Comparison of ENCODE assay signal across 18 cellular contexts in the genomic region with DNA sequence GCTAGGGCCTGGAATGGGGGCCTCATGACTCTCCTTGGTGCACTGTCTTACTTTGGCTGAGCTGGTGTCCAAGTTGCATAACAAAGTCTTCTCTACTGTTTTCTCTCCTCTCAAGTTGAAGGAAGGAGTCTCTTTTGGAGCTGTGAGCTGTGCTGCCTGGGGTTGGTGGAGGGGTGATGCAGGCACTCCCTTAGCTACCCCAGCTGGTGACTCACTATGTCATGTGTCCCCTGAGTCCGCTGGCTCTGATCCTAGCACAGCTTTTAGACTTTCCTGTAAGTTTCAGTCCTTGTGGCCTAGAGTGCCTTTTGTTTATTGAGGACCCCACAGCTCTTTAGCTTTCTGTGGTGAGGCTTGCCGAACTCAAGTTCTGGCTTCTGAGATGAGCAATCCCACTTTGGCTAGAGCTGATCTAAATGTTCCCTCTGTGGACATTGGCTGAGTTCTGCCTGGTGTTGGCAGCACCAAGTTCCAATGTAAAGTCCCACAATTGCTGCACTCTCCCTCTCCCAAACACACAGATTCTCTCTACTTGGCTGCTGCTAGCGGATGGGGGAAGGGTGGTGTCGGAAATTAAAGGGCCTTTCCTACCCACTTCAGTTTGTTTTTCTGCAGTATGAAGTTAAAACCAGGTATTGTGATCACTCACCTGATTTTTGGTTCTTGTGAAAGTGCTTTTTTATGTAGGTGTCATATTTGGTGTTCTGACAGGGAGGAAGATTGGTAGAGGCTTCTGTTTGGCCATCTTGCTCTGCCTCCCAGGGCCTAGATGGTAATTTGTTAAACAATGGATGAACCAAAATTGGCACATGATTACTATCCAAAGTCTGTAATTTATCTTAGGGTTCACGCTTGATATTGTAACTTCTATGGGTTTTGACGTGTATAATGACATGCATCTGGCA.
DNase-seq lines count a peak whose midpoint lies in the region; ATAC-seq and TF ChIP-seq lines count a peak whose summit lies in the region.
"Had no signal": no experiment of that assay in that cellular context is flagged by ENCODE, and none has a peak within 500 bp of the region (broad histone marks: within the 10 kb centered on the region; RNA-seq: fewer than 3 reads in every experiment).

No MANE protein-coding gene starts in this region.

- H3K27ac Mint-ChIP-seq in activated naive CD8-positive, alpha-beta T cell treated with anti-CD3 and anti-CD28 coated beads, Interleukin-2, amount 10 ng/mL, durations not matched to agents 7 days and 5 days, result peak overlapping the region; percentile 59
- no peak overlapping the region for H3K27ac Mint-ChIP-seq in activated naive CD8-positive, alpha-beta T cell treated with anti-CD3 and anti-CD28 coated beads for 36 hours
- H3K27ac Mint-ChIP-seq in stimulated activated effector memory CD8-positive, alpha-beta T cell treated with anti-CD3 and anti-CD28 coated beads, Interleukin-12 subunit alpha, Interleukin-12 subunit beta, amount 100 ng/mL, for 72 hours, result no peak overlapping the region
- H3K27ac Mint-ChIP-seq: nephron had no signal

- H3K27ac ChIP-seq in coronary artery, result no peak overlapping the region
- H3K27ac ChIP-seq: foreskin keratinocyte, thoracic aorta had no signal

- no peak for DNase-seq in activated naive CD8-positive, alpha-beta T cell treated with anti-CD3 and anti-CD28 coated beads, Interleukin-2, amount 10 ng/mL, durations not matched to agents 7 days and 5 days
- no peak for DNase-seq in activated naive CD8-positive, alpha-beta T cell treated with anti-CD3 and anti-CD28 coated beads for 36 hours
- DNase-seq in SK-MEL-5 (ENCODE audit: low read depth, low spot score) (peak; percentile 30), fibroblast of mammary gland (ENCODE audit: low read depth) (peak; percentile 50), NCI-H774 (lab: John Stamatoyannopoulos, UW) (no peak), coronary artery (ENCODE audit: low spot score) (no peak), cerebellar cortex (ENCODE audit: low spot score) (no peak)
- DNase-seq in stimulated activated effector memory CD8-positive, alpha-beta T cell treated with anti-CD3 and anti-CD28 coated beads, Interleukin-12 subunit alpha, Interleukin-12 subunit beta, amount 100 ng/mL, for 72 hours (ENCODE audit: low spot score in 2 of 2), result no peak
- DNase-seq: activated T-cell treated with anti-CD3 and anti-CD28 coated beads, Interleukin-2, amount 50 U/mL, for 48 hours; CD4-positive, alpha-beta memory T cell; foreskin keratinocyte; MG63; NCI-H2107; T-helper 9 cell had no signal

- H3K27me3 Mint-ChIP-seq in activated naive CD8-positive, alpha-beta T cell treated with anti-CD3 and anti-CD28 coated beads, Interleukin-2, amount 10 ng/mL, durations not matched to agents 7 days and 5 days, result no peaks in the 10 kb centered on the region
- H3K27me3 Mint-ChIP-seq in activated naive CD8-positive, alpha-beta T cell treated with anti-CD3 and anti-CD28 coated beads for 36 hours, result no peaks in the 10 kb centered on the region
- H3K27me3 Mint-ChIP-seq: CD4-positive, alpha-beta memory T cell had no signal

- H3K9me3 Mint-ChIP-seq in activated naive CD8-positive, alpha-beta T cell treated with anti-CD3 and anti-CD28 coated beads, Interleukin-2, amount 10 ng/mL, durations not matched to agents 7 days and 5 days, result no peaks in the 10 kb centered on the region
- peaks cover 2% of the 10 kb centered on the region for H3K9me3 Mint-ChIP-seq in activated naive CD8-positive, alpha-beta T cell treated with anti-CD3 and anti-CD28 coated beads for 36 hours
- H3K9me3 Mint-ChIP-seq in stimulated activated effector memory CD8-positive, alpha-beta T cell treated with anti-CD3 and anti-CD28 coated beads, Interleukin-12 subunit alpha, Interleukin-12 subunit beta, amount 100 ng/mL, for 72 hours, result no peaks in the 10 kb centered on the region

- H3K4me3 Mint-ChIP-seq in activated naive CD8-positive, alpha-beta T cell treated with anti-CD3 and anti-CD28 coated beads, Interleukin-2, amount 10 ng/mL, durations not matched to agents 7 days and 5 days, result no peak overlapping the region
- H3K4me3 Mint-ChIP-seq in activated naive CD8-positive, alpha-beta T cell treated with anti-CD3 and anti-CD28 coated beads for 36 hours, result no peak overlapping the region
- no peak overlapping the region for H3K4me3 Mint-ChIP-seq in stimulated activated effector memory CD8-positive, alpha-beta T cell treated with anti-CD3 and anti-CD28 coated beads, Interleukin-12 subunit alpha, Interleukin-12 subunit beta, amount 100 ng/mL, for 72 hours
- H3K4me3 Mint-ChIP-seq: CD4-positive, alpha-beta memory T cell; nephron had no signal

- peaks cover 3% of the 10 kb centered on the region for H3K4me1 Mint-ChIP-seq in activated naive CD8-positive, alpha-beta T cell treated with anti-CD3 and anti-CD28 coated beads, Interleukin-2, amount 10 ng/mL, durations not matched to agents 7 days and 5 days
- H3K4me1 Mint-ChIP-seq in activated naive CD8-positive, alpha-beta T cell treated with anti-CD3 and anti-CD28 coated beads for 36 hours, result peaks cover 8% of the 10 kb centered on the region
- peaks cover 7% of the 10 kb centered on the region for H3K4me1 Mint-ChIP-seq in stimulated activated effector memory CD8-positive, alpha-beta T cell treated with anti-CD3 and anti-CD28 coated beads, Interleukin-12 subunit alpha, Interleukin-12 subunit beta, amount 100 ng/mL, for 72 hours
- H3K4me1 Mint-ChIP-seq: nephron had no signal

- in situ Hi-C loops in SK-MEL-5 (cut with HindIII; ENCODE audit: low pct_unique_long_range_greater_than_20kb, low sequenced_read_pairs), result no loop called here

- TF ChIP-seq CTCF in fibroblast of mammary gland (conservative IDR thresholded peaks at IDR 0.05; ENCODE audit: control insufficient read depth, insufficient read depth, low read depth, low read length), result no peak
- TF ChIP-seq CTCF in coronary artery (IDR thresholded peaks at IDR 0.05), result no peak

- ATAC-seq in activated naive CD8-positive, alpha-beta T cell treated with anti-CD3 and anti-CD28 coated beads, Interleukin-2, amount 10 ng/mL, durations not matched to agents 7 days and 5 days (ENCODE audit: low read depth), result no peak
- peak; percentile 42 for ATAC-seq in stimulated activated effector memory CD8-positive, alpha-beta T cell treated with anti-CD3 and anti-CD28 coated beads, Interleukin-12 subunit alpha, Interleukin-12 subunit beta, amount 100 ng/mL, for 72 hours
- ATAC-seq: foreskin keratinocyte, Right ventricle myocardium inferior had no signal

- H3K4me3 ChIP-seq in fibroblast of mammary gland (ENCODE audit: control insufficient read depth, low read depth, low read length) (no peak overlapping the region), coronary artery (no peak overlapping the region)
- H3K4me3 ChIP-seq: MG63, right atrium auricular region, thoracic aorta had no signal

- POLR2A ChIA-PET in activated naive CD8-positive, alpha-beta T cell treated with anti-CD3 and anti-CD28 coated beads, Interleukin-2, amount 10 ng/mL, durations not matched to agents 7 days and 5 days (lab: Charles Lee), result no interaction called here

- H3K36me3 Mint-ChIP-seq in activated naive CD8-positive, alpha-beta T cell treated with anti-CD3 and anti-CD28 coated beads, Interleukin-2, amount 10 ng/mL, durations not matched to agents 7 days and 5 days, result peaks cover 4% of the 10 kb centered on the region
- peaks cover 9% of the 10 kb centered on the region for H3K36me3 Mint-ChIP-seq in activated naive CD8-positive, alpha-beta T cell treated with anti-CD3 and anti-CD28 coated beads for 36 hours
- H3K36me3 Mint-ChIP-seq in stimulated activated effector memory CD8-positive, alpha-beta T cell treated with anti-CD3 and anti-CD28 coated beads, Interleukin-12 subunit alpha, Interleukin-12 subunit beta, amount 100 ng/mL, for 72 hours, result no peaks in the 10 kb centered on the region

Comparison
In these comparisons a context has a peak if more than half of its experiments do, and no peak if none do; other contexts are left out.
1. DNase-seq: peak in SK-MEL-5 (single experiment) and fibroblast of mammary gland (single experiment); none in activated naive CD8-positive, alpha-beta T cell treated with anti-CD3 and anti-CD28 coated beads, Interleukin-2, amount 10 ng/mL, durations not matched to agents 7 days and 5 days (single experiment), activated naive CD8-positive, alpha-beta T cell treated with anti-CD3 and anti-CD28 coated beads for 36 hours (single experiment), stimulated activated effector memory CD8-positive, alpha-beta T cell treated with anti-CD3 and anti-CD28 coated beads, Interleukin-12 subunit alpha, Interleukin-12 subunit beta, amount 100 ng/mL, for 72 hours (0 of 2), NCI-H774 (single experiment), coronary artery (single experiment) and cerebellar cortex (single experiment).